ENCODE assay signal across 15 cellular contexts in the genomic region with DNA sequence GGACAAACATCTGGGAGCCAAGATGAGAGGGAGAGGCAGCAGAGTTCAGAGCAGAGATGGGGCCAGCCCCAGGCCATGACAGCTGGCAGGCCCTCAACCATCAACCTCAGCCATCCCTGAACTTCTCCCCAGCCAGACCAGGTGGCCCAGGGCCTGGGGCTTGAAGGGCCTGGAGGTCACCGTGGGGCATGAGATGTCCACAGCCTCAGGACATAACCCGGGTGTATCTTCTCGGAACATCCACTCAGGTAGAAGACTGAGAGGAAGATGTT. TPM values are rescaled to one million over a fixed set of nuclear protein-coding genes. Genes with fewer than 3 reads are reported as not detected.
DNase-seq lines count a peak whose midpoint lies in the region; ATAC-seq, FAIRE-seq and TF ChIP-seq lines count a peak whose summit lies in the region.
"Had no signal": no experiment of that assay in that cellular context is flagged by ENCODE, and none has a peak within 500 bp of the region (broad histone marks: within the 10 kb centered on the region; RNA-seq: fewer than 3 reads in every experiment).

No MANE protein-coding gene starts in this region.

- DNase-seq in CD8-positive, alpha-beta T cell = no peak
- DNase-seq in endothelial cell of umbilical vein (ENCODE audit: low read depth, low spot score) = no peak
- no peak for DNase-seq in colonic mucosa
- DNase-seq: cerebellar nuclear complex; COR-L47; NCI-H1694 treated with DMSO at 0.1 percent for 48 hours; NCI-H748 treated with DMSO at 0.1 percent for 48 hours; stimulated activated CD4-positive, alpha-beta T cell treated with anti-CD3 and anti-CD28 coated beads, Interleukin-2, amount 100 ng/mL, for 48 hours had no signal

- no peak for TF ChIP-seq CTCF in CD8-positive, alpha-beta T cell (IDR thresholded peaks at IDR 0.05)
- no peak for TF ChIP-seq CTCF in OCI-LY3 (IDR thresholded peaks at IDR 0.05; ENCODE audit: low read depth, low read length)
- TF ChIP-seq CTCF in endothelial cell of umbilical vein (IDR thresholded peaks at IDR 0.05; ENCODE audit: extremely low read depth in 1 of 2, insufficient read depth in 1 of 2, low read depth in 1 of 2, low read length in 2 of 2) = no peak
- TF ChIP-seq CTCF in colonic mucosa (IDR thresholded peaks at IDR 0.05) = no peak

- no peaks in the 10 kb centered on the region for H3K9me1 ChIP-seq in endothelial cell of umbilical vein (replicated peaks; ENCODE audit: control insufficient read depth, extremely low read depth, insufficient read depth, low read length)

- H3K4me3 ChIP-seq in CD8-positive, alpha-beta T cell (ENCODE audit: low read depth, low read length) = no peak overlapping the region
- H3K4me3 ChIP-seq in OCI-LY3 (ENCODE audit: low read length) (no peak overlapping the region), endothelial cell of umbilical vein (replicated peaks in 1 of 3; ENCODE audit: insufficient read depth in 1 of 3, low read depth in 1 of 3, low read length in 3 of 3) (no peak overlapping the region), skeletal muscle tissue (ENCODE audit: low read length in 3 of 3) (no peak overlapping the region), colonic mucosa (no peak overlapping the region)

- H3K4me3 Mint-ChIP-seq in CD8-positive, alpha-beta T cell = no peak overlapping the region

- POLR2A ChIA-PET in CD8-positive, alpha-beta T cell (lab: Charles Lee) = no interaction called here
- POLR2A ChIA-PET in endothelial cell of umbilical vein (lab: Charles Lee) = no interaction called here

- no peaks in the 10 kb centered on the region for H3K79me2 ChIP-seq in OCI-LY3 (ENCODE audit: low read length)
- no peaks in the 10 kb centered on the region for H3K79me2 ChIP-seq in endothelial cell of umbilical vein (ENCODE audit: control insufficient read depth, insufficient read depth, low read length)

- H3K9ac ChIP-seq in OCI-LY3 (ENCODE audit: low read length) = no peak overlapping the region
- H3K9ac ChIP-seq in endothelial cell of umbilical vein (replicated peaks; ENCODE audit: extremely low read depth, insufficient read depth, low read length) = no peak overlapping the region
- H3K9ac ChIP-seq in skeletal muscle tissue (ENCODE audit: low read depth in 1 of 3, low read length in 3 of 3) = peak overlapping the region in 1 of 3 donors; percentile 45
- H3K9ac ChIP-seq in colonic mucosa (ENCODE audit: low read depth in 2 of 2, low read length in 2 of 2) = peak overlapping the region in 1 of 2 donors; percentile 78

- no peaks in the 10 kb centered on the region for H3K36me3 ChIP-seq in CD8-positive, alpha-beta T cell (ENCODE audit: insufficient read depth, low read length)
- H3K36me3 ChIP-seq in OCI-LY3 (replicated peaks; ENCODE audit: low read depth, low read length) (no peaks in the 10 kb centered on the region), endothelial cell of umbilical vein (ENCODE audit: control insufficient read depth in 2 of 2, extremely low read depth in 1 of 2, insufficient read depth in 2 of 2, low read length in 2 of 2) (no peaks in the 10 kb centered on the region), skeletal muscle tissue (ENCODE audit: control insufficient read depth in 3 of 3, insufficient read depth in 3 of 3, low read length in 3 of 3) (no peaks in the 10 kb centered on the region), colonic mucosa (no peaks in the 10 kb centered on the region)

- no peaks in the 10 kb centered on the region for H3K27me3 Mint-ChIP-seq in CD8-positive, alpha-beta T cell (ENCODE audit: low read depth)

- H2AFZ ChIP-seq in OCI-LY3 (ENCODE audit: low read depth, low read length) = peak overlapping the region; percentile 6; the same call in 1 of the 2 replicates
- peak overlapping the region; percentile 8 for H2AFZ ChIP-seq in endothelial cell of umbilical vein (ENCODE audit: low read depth, low read length)

- no peak for FAIRE-seq in endothelial cell of umbilical vein (lab: Jason Lieb, UNC)

- no peaks in the 10 kb centered on the region for H3K9me3 Mint-ChIP-seq in CD8-positive, alpha-beta T cell

- dilution Hi-C loops in endothelial cell of umbilical vein (cut with MboI; ENCODE audit: extremely low pct_ligation_motif_present, low sequenced_read_pairs) = no loop called here

- no peak overlapping the region for H3K4me2 ChIP-seq in OCI-LY3 (ENCODE audit: low read length)
- no peak overlapping the region for H3K4me2 ChIP-seq in endothelial cell of umbilical vein (ENCODE audit: insufficient read depth, low read length)

- no peak for TF ChIP-seq POLR2A in endothelial cell of umbilical vein (IDR thresholded peaks at IDR 0.05; ENCODE audit: low read depth, low read length)

- peak overlapping the region; percentile 94 for H3K27ac Mint-ChIP-seq in CD8-positive, alpha-beta T cell

- peaks cover 62% of the 10 kb centered on the region for H3K4me1 Mint-ChIP-seq in CD8-positive, alpha-beta T cell (ENCODE audit: low read depth)

- H3K27me3 ChIP-seq in CD8-positive, alpha-beta T cell (ENCODE audit: insufficient read depth, low read length) = no peaks in the 10 kb centered on the region
- H3K27me3 ChIP-seq in OCI-LY3 (ENCODE audit: low read depth, low read length) (no peaks in the 10 kb centered on the region), endothelial cell of umbilical vein (ENCODE audit: control insufficient read depth in 2 of 2, insufficient read depth in 2 of 2, low read length in 2 of 2) (no peaks in the 10 kb centered on the region), skeletal muscle tissue (ENCODE audit: control insufficient read depth in 3 of 3, insufficient read depth in 3 of 3, low read length in 3 of 3) (no peaks in the 10 kb centered on the region), colonic mucosa (no peaks in the 10 kb centered on the region)

- no peaks in the 10 kb centered on the region for H3K9me3 ChIP-seq in CD8-positive, alpha-beta T cell (ENCODE audit: low read length)
- H3K9me3 ChIP-seq in OCI-LY3 (ENCODE audit: insufficient read depth, low read length) (no peaks in the 10 kb centered on the region; the same call in 1 of the 2 replicates), endothelial cell of umbilical vein (replicated peaks; ENCODE audit: control insufficient read depth, insufficient read depth, low read length) (no peaks in the 10 kb centered on the region), skeletal muscle tissue (ENCODE audit: control insufficient read depth in 3 of 3, low read length in 3 of 3) (no peaks in the 10 kb centered on the region), colonic mucosa (no peaks in the 10 kb centered on the region)
- H3K9me3 ChIP-seq: psoas muscle had no signal

- ATAC-seq in CD8-positive, alpha-beta T cell = no peak
- ATAC-seq in HG03045 (IDR thresholded peaks at IDR 0.05; ENCODE audit: unreplicated experiment) = no peak
- no peak for ATAC-seq in GM19452 (IDR thresholded peaks at IDR 0.05; ENCODE audit: unreplicated experiment)
- ATAC-seq: esophagus mucosa, psoas muscle had no signal

- H3K27ac ChIP-seq in CD8-positive, alpha-beta T cell (ENCODE audit: low read depth, low read length) = peak overlapping the region; percentile 68
- H3K27ac ChIP-seq in OCI-LY3 (ENCODE audit: low read length) = no peak overlapping the region
- peak overlapping the region; percentile 99 for H3K27ac ChIP-seq in endothelial cell of umbilical vein (ENCODE audit: insufficient read depth, low read depth, low read length)
- peak overlapping the region; percentile 82 for H3K27ac ChIP-seq in skeletal muscle tissue (ENCODE audit: low read depth, low read length)
- H3K27ac ChIP-seq in colonic mucosa = no peak overlapping the region
- H3K27ac ChIP-seq: VCaP had no signal

- H4K20me1 ChIP-seq in OCI-LY3 (ENCODE audit: insufficient read depth, low read length) (no peaks in the 10 kb centered on the region), endothelial cell of umbilical vein (replicated peaks; ENCODE audit: control insufficient read depth, extremely low read depth, insufficient read depth, low read length) (no peaks in the 10 kb centered on the region)

- peaks cover 52% of the 10 kb centered on the region for H3K4me1 ChIP-seq in CD8-positive, alpha-beta T cell (ENCODE audit: insufficient read depth, low read length)
- H3K4me1 ChIP-seq in OCI-LY3 (ENCODE audit: low read length) = peaks cover 49% of the 10 kb centered on the region
- H3K4me1 ChIP-seq in endothelial cell of umbilical vein (ENCODE audit: control insufficient read depth, extremely low read depth, insufficient read depth, low read length) = peaks cover 30% of the 10 kb centered on the region
- peaks cover 26 to 52% (median 34%) of the 10 kb centered on the region in 3 donors for H3K4me1 ChIP-seq in skeletal muscle tissue (ENCODE audit: control insufficient read depth in 3 of 3, insufficient read depth in 3 of 3, low read length in 3 of 3)
- peaks cover 5% of the 10 kb centered on the region for H3K4me1 ChIP-seq in colonic mucosa

- intact Hi-C loops in CD8-positive, alpha-beta T cell (cut with DNase I, micrococcal nuclease) = no loop called here
- intact Hi-C loops in endothelial cell of umbilical vein (cut with micrococcal nuclease) = no loop called here
- intact Hi-C loops in colonic mucosa (cut with DNase I) = no loop called here

- CTCF ChIA-PET in CD8-positive, alpha-beta T cell (lab: Charles Lee) = interaction anchor here (0.7 to 15.9 kb wide), 2 partner anchors 14 to 24 kb away, joined by 3 to 175 read pairs; no protein-coding TSS in a partner anchor
- CTCF ChIA-PET in endothelial cell of umbilical vein (lab: Charles Lee) = no interaction called here

- no TSS peak for BruUV-seq in endothelial cell of umbilical vein (replicated peaks; lab: Mats Ljungman, UMichigan)

- no peaks in the 10 kb centered on the region for H3K36me3 Mint-ChIP-seq in CD8-positive, alpha-beta T cell

RNA-seq across cellular contexts. Expression of gene SLC39A13, which starts 12.4 kb away (rescaled TPM):
- 10 to 100 TPM; 34.0 to 34.6 TPM for total RNA-seq in CD8-positive, alpha-beta T cell
- total RNA-seq in endothelial cell of umbilical vein = 86.3 and 91.9 TPM in 2 replicates
- 94.3 and 124 TPM in 2 replicates for polyA plus RNA-seq in endothelial cell of umbilical vein
- 60.9 and 83.4 TPM in 2 replicates for polyA plus RNA-seq in endothelial cell of umbilical vein (2011; cell fraction: cytosol; rRNA removed)
- 264 and 286 TPM in 2 replicates for polyA plus RNA-seq in endothelial cell of umbilical vein (2011; cell fraction: nucleus; rRNA removed)
- polyA plus RNA-seq in endothelial cell of umbilical vein (2012) = 56.2 and 73.8 TPM in 2 replicates
- 37.9 and 49.8 TPM in 2 replicates for polyA minus RNA-seq in endothelial cell of umbilical vein
- polyA minus RNA-seq in endothelial cell of umbilical vein (2011; cell fraction: cytosol; rRNA and poly(A)+ RNA removed) = 12.0 TPM
- 30.5 and 39.8 TPM in 2 replicates for polyA minus RNA-seq in endothelial cell of umbilical vein (2011; cell fraction: nucleus; rRNA and poly(A)+ RNA removed)
- total RNA-seq in skeletal muscle tissue = 16.7 TPM
- total RNA-seq in colonic mucosa = 10 to 100 TPM; 14.3 to 18.6 TPM

RNA-seq across cellular contexts. Expression of gene SPI1, which starts 17.6 kb away (rescaled TPM):
- total RNA-seq in CD8-positive, alpha-beta T cell = 1 to 10 TPM in 1 of 2 experiments, under 1 TPM in 1; 0.58 to 1.1 TPM
- total RNA-seq in endothelial cell of umbilical vein (not detected in 2 replicates), skeletal muscle tissue (2.6 TPM), colonic mucosa (10 to 100 TPM in 1 of 2 donors, 1 to 10 TPM in 1; 4.7 to 11.9 TPM)
- polyA plus RNA-seq in endothelial cell of umbilical vein = not detected in 2 replicates
- not detected in 2 replicates for polyA plus RNA-seq in endothelial cell of umbilical vein (2011; cell fraction: cytosol; rRNA removed)
- not detected in 2 replicates for polyA plus RNA-seq in endothelial cell of umbilical vein (2011; cell fraction: nucleus; rRNA removed)
- polyA plus RNA-seq in endothelial cell of umbilical vein (2012) = not detected in 2 replicates
- 0.46 and 1.6 TPM in 2 replicates for polyA minus RNA-seq in endothelial cell of umbilical vein
- not detected for polyA minus RNA-seq in endothelial cell of umbilical vein (2011; cell fraction: cytosol; rRNA and poly(A)+ RNA removed)
- polyA minus RNA-seq in endothelial cell of umbilical vein (2011; cell fraction: nucleus; rRNA and poly(A)+ RNA removed) = not detected in 2 replicates

RNA-seq across cellular contexts. Expression of gene PSMC3, which starts 30.3 kb away (rescaled TPM):
- 10 to 100 TPM; 58.1 to 63.4 TPM for total RNA-seq in CD8-positive, alpha-beta T cell
- total RNA-seq in endothelial cell of umbilical vein (202 and 203 TPM in 2 replicates), skeletal muscle tissue (146 TPM), colonic mucosa (100 to 1,000 TPM in 1 of 2 donors, 10 to 100 TPM in 1; 74.4 to 152 TPM)
- polyA plus RNA-seq in endothelial cell of umbilical vein = 153 and 179 TPM in 2 replicates
- polyA plus RNA-seq in endothelial cell of umbilical vein (2011; cell fraction: cytosol; rRNA removed) = 233 and 266 TPM in 2 replicates
- 158 and 268 TPM in 2 replicates for polyA plus RNA-seq in endothelial cell of umbilical vein (2011; cell fraction: nucleus; rRNA removed)
- polyA plus RNA-seq in endothelial cell of umbilical vein (2012) = 223 and 224 TPM in 2 replicates
- 113 and 125 TPM in 2 replicates for polyA minus RNA-seq in endothelial cell of umbilical vein
- 169 TPM for polyA minus RNA-seq in endothelial cell of umbilical vein (2011; cell fraction: cytosol; rRNA and poly(A)+ RNA removed)
- polyA minus RNA-seq in endothelial cell of umbilical vein (2011; cell fraction: nucleus; rRNA and poly(A)+ RNA removed) = 47.0 and 56.1 TPM in 2 replicates

RNA-seq across cellular contexts. Expression of gene MYBPC3, which starts 43.5 kb away (rescaled TPM):
- total RNA-seq in CD8-positive, alpha-beta T cell = not detected
- not detected in 2 replicates for total RNA-seq in endothelial cell of umbilical vein
- not detected in 2 replicates for polyA plus RNA-seq in endothelial cell of umbilical vein
- polyA plus RNA-seq in endothelial cell of umbilical vein (2011; cell fraction: cytosol; rRNA removed) = not detected in 2 replicates
- not detected in 2 replicates for polyA plus RNA-seq in endothelial cell of umbilical vein (2011; cell fraction: nucleus; rRNA removed)
- polyA plus RNA-seq in endothelial cell of umbilical vein (2012) = not detected in 2 replicates
- not detected in 2 replicates for polyA minus RNA-seq in endothelial cell of umbilical vein
- polyA minus RNA-seq in endothelial cell of umbilical vein (2011; cell fraction: cytosol; rRNA and poly(A)+ RNA removed) = not detected
- not detected in 2 replicates for polyA minus RNA-seq in endothelial cell of umbilical vein (2011; cell fraction: nucleus; rRNA and poly(A)+ RNA removed)
- 1.6 TPM for total RNA-seq in skeletal muscle tissue
- total RNA-seq in colonic mucosa = under 1 TPM in 1 of 2 donors, not detected in 1; 0.42 TPM
- total RNA-seq: esophagus mucosa had no signal

RNA-seq across cellular contexts. Expression of gene RAPSN, which starts 53.0 kb away (rescaled TPM):
- total RNA-seq in CD8-positive, alpha-beta T cell = under 1 TPM; 0.84 to 0.94 TPM
- total RNA-seq in endothelial cell of umbilical vein (1.6 TPM in 2 replicates), skeletal muscle tissue (44.9 TPM), colonic mucosa (not detected)
- 0.18 and 0.27 TPM in 2 replicates for polyA plus RNA-seq in endothelial cell of umbilical vein
- 0.13 TPM in 1 of 2 replicates, not detected in the other for polyA plus RNA-seq in endothelial cell of umbilical vein (2011; cell fraction: cytosol; rRNA removed)
- 0.95 and 1.2 TPM in 2 replicates for polyA plus RNA-seq in endothelial cell of umbilical vein (2011; cell fraction: nucleus; rRNA removed)
- not detected in 2 replicates for polyA plus RNA-seq in endothelial cell of umbilical vein (2012)
- 0.53 and 0.61 TPM in 2 replicates for polyA minus RNA-seq in endothelial cell of umbilical vein
- not detected for polyA minus RNA-seq in endothelial cell of umbilical vein (2011; cell fraction: cytosol; rRNA and poly(A)+ RNA removed)
- 1.8 and 4.5 TPM in 2 replicates for polyA minus RNA-seq in endothelial cell of umbilical vein (2011; cell fraction: nucleus; rRNA and poly(A)+ RNA removed)

Comparison
In these comparisons a context has a peak if more than half of its experiments do, and no peak if none do; other contexts are left out.
1. H3K27ac ChIP-seq: peak in CD8-positive, alpha-beta T cell (single experiment), endothelial cell of umbilical vein (single experiment) and skeletal muscle tissue (single experiment); none in OCI-LY3 (single experiment) and colonic mucosa (single experiment).